Comparison of ENCODE assay signal across 7 cellular contexts in genomic region chr3:12557472-12558105, GRCh38. TPM values are rescaled to one million over a fixed set of nuclear protein-coding genes. Genes with fewer than 3 reads are reported as not detected.
DNase-seq lines count a peak whose midpoint lies in the region; TF ChIP-seq lines count a peak whose summit lies in the region.

No MANE protein-coding gene starts in this region.

- peak overlapping the region; percentile 96 for H3K4me3 Mint-ChIP-seq in chondrocyte (ENCODE audit: unreplicated experiment)
- H3K4me3 Mint-ChIP-seq in mesothelial cell of epicardium: peak overlapping the region; percentile 82

- H3K27ac Mint-ChIP-seq in chondrocyte (ENCODE audit: unreplicated experiment) (peak overlapping the region; percentile 91), mesothelial cell of epicardium (peak overlapping the region; percentile 97)

- no peaks in the 10 kb centered on the region for H3K27me3 Mint-ChIP-seq in chondrocyte (ENCODE audit: low read depth)
- peaks cover 15% of the 10 kb centered on the region for H3K27me3 Mint-ChIP-seq in mesothelial cell of epicardium (ENCODE audit: low read depth)

- H3K36me3 ChIP-seq in GM06990 (ENCODE audit: control insufficient read depth, insufficient read depth, low read length): no peaks in the 10 kb centered on the region

- H3K4me1 Mint-ChIP-seq in chondrocyte (ENCODE audit: low read depth) (peaks cover 56% of the 10 kb centered on the region), mesothelial cell of epicardium (peaks cover 52% of the 10 kb centered on the region)

- no peaks in the 10 kb centered on the region for H3K36me3 Mint-ChIP-seq in chondrocyte (ENCODE audit: low read depth)
- no peaks in the 10 kb centered on the region for H3K36me3 Mint-ChIP-seq in mesothelial cell of epicardium

- H3K9me3 Mint-ChIP-seq in chondrocyte (ENCODE audit: low read depth): no peaks in the 10 kb centered on the region
- H3K9me3 Mint-ChIP-seq in mesothelial cell of epicardium: no peaks in the 10 kb centered on the region

- TF ChIP-seq CTCF in GM06990 (IDR thresholded peaks at IDR 0.05; ENCODE audit: insufficient read depth, low read length, poor library complexity, severe bottlenecking) (no peak), chondrocyte (IDR thresholded peaks at IDR 0.05) (no peak), mesothelial cell of epicardium (IDR thresholded peaks at IDR 0.05; ENCODE audit: unreplicated experiment) (no peak)

- H3K4me3 ChIP-seq in GM06990 (replicated peaks; ENCODE audit: low read depth, low read length): peak overlapping the region; percentile 92

- H3K27me3 ChIP-seq in GM06990 (replicated peaks; ENCODE audit: control insufficient read depth, insufficient read depth, low read length): no peaks in the 10 kb centered on the region

- DNase-seq in GM06990 (ENCODE audit: extremely low read depth, insufficient read length) (no peak), MV-4-11 (lab: John Stamatoyannopoulos, UW) (peak; percentile 43), chondrocyte (ENCODE audit: low spot score) (no peak), mesothelial cell of epicardium (ENCODE audit: low spot score in 2 of 2, unreplicated experiment in 2 of 2) (no peak), HK-2 (ENCODE audit: unreplicated experiment) (no peak), ecto neural progenitor cell (ENCODE audit: low spot score) (no peak)
- DNase-seq in stimulated activated CD4-positive, alpha-beta T cell treated with anti-CD3 and anti-CD28 coated beads, Interleukin-12 subunit alpha, Interleukin-12 subunit beta, amount 100 ng/mL, for 4 hours: no peak

RNA-seq across cellular contexts. Expression of gene MKRN2, which starts 0.7 kb away (rescaled TPM):
- total RNA-seq in chondrocyte (32.8 to 36.2 TPM (median 34.5 TPM) in 3 replicates), mesothelial cell of epicardium (34.2 to 36.4 TPM (median 34.7 TPM) in 3 replicates)

RNA-seq across cellular contexts. Expression of gene MKRN2OS, which starts 12.3 kb away (rescaled TPM):
- not detected in 3 replicates for total RNA-seq in chondrocyte
- 0.25 to 0.29 TPM (median 0.29 TPM) in 3 replicates for total RNA-seq in mesothelial cell of epicardium
